Comparison of ENCODE assay signal across 8 cellular contexts in genomic region chr5:81850494-81850893, GRCh38.
A peak's percentile ranks its signal among the peaks of the same experiment; 100 is the strongest.
DNase-seq lines count a peak whose midpoint lies in the region; ATAC-seq and TF ChIP-seq lines count a peak whose summit lies in the region.
"Had no signal": no experiment of that assay in that cellular context is flagged by ENCODE, and none has a peak within 500 bp of the region (broad histone marks: within the 10 kb centered on the region; RNA-seq: fewer than 3 reads in every experiment).

No MANE protein-coding gene starts in this region.

- no peak for TF ChIP-seq POLR2A in HCT116 (IDR thresholded peaks at IDR 0.05; ENCODE audit: borderline replicate concordance, extremely low read depth, insufficient read depth, insufficient read length)
- TF ChIP-seq POLR2A in GM18505 (IDR thresholded peaks at IDR 0.05; ENCODE audit: borderline replicate concordance, extremely low read depth, insufficient read depth, insufficient read length): no peak

- TF ChIP-seq RAD21 in HCT116 (IDR thresholded peaks at IDR 0.05; ENCODE audit: low read depth): no peak

- POLR2A ChIA-PET in HCT116 (lab: Charles Lee) (interaction anchor here (0.8 to 1.3 kb wide), 2 partner anchors 99 to 181 kb away, joined by 3 to 10 read pairs; partner anchors contain the start of gene SSBP2), T-cell (lab: Charles Lee) (interaction anchor here in 1 of 2 donors (2.5 kb wide), 1 partner anchor 100 kb away, joined by 38 read pairs; the partner anchor contains the start of gene SSBP2)

- intact Hi-C loops in HCT116 (cut with micrococcal nuclease): loop anchor here (5.0 kb wide), 1 partner anchor 423 kb away; no protein-coding TSS in a partner anchor
- intact Hi-C loops in heart right ventricle (cut with DNase I): loop anchor here (2.0 to 10.0 kb wide), 15 partner anchors 62 to 426 kb away; partner anchors contain the start of genes ATG10 (in 7 of the 10) and SSBP2 (in 2 of the 10)

- H4K20me1 ChIP-seq in HCT116 (ENCODE audit: insufficient read depth): no peaks in the 10 kb centered on the region

- 37 to 41% methylated on average over 4 of the region's 4 CpGs for WGBS in heart right ventricle, 2 donors

- H3K4me2 ChIP-seq in HCT116 (ENCODE audit: low read length): peak overlapping the region; percentile 88

- H3K4me1 ChIP-seq in HCT116 (ENCODE audit: control insufficient read depth in 1 of 2, insufficient read depth in 2 of 2, low read length in 2 of 2) (peaks cover 38 to 51% of the 10 kb centered on the region in 2 experiments), heart right ventricle (peaks cover 11 to 77% (median 54%) of the 10 kb centered on the region in 9 donors)

- peaks cover 40 to 49% (median 46%) of the 10 kb centered on the region in 3 donors for H3K4me1 Mint-ChIP-seq in T-cell
- peaks cover 33% of the 10 kb centered on the region for H3K4me1 Mint-ChIP-seq in stimulated activated effector memory CD8-positive, alpha-beta T cell treated with anti-CD3 and anti-CD28 coated beads, Interleukin-12 subunit alpha, Interleukin-12 subunit beta, amount 100 ng/mL, for 72 hours

- H3K27me3 Mint-ChIP-seq in T-cell: no peaks in the 10 kb centered on the region

- BruUV-seq in HCT116 (replicated peaks; lab: Mats Ljungman, UMichigan): no TSS peak

- H3K9me2 ChIP-seq in HCT116 (ENCODE audit: insufficient read depth): no peaks in the 10 kb centered on the region

- H3K79me2 ChIP-seq in HCT116 (ENCODE audit: insufficient read depth, low read length): no peaks in the 10 kb centered on the region

- peak overlapping the region; percentile 84 to 92 (median 91) for H3K4me3 Mint-ChIP-seq in T-cell
- H3K4me3 Mint-ChIP-seq in stimulated activated effector memory CD8-positive, alpha-beta T cell treated with anti-CD3 and anti-CD28 coated beads, Interleukin-12 subunit alpha, Interleukin-12 subunit beta, amount 100 ng/mL, for 72 hours: peak overlapping the region; percentile 84

- no peak for DNase-seq in HCT116 (ENCODE audit: low read depth, low spot score)
- no peak for DNase-seq in T-cell
- no peak for DNase-seq in heart right ventricle
- no peak for DNase-seq in stimulated activated effector memory CD8-positive, alpha-beta T cell treated with anti-CD3 and anti-CD28 coated beads, Interleukin-12 subunit alpha, Interleukin-12 subunit beta, amount 100 ng/mL, for 72 hours (ENCODE audit: low spot score in 2 of 2)
- DNase-seq in activated effector memory CD4-positive, alpha-beta T cell treated with Interleukin-2 at 50 U/mL for 16 hours: no peak

- no peak for TF ChIP-seq CTCF in HCT116 (IDR thresholded peaks at IDR 0.05 in 2 of 3, conservative IDR thresholded peaks at IDR 0.05 in 1 of 3; ENCODE audit: borderline replicate concordance in 1 of 3, insufficient read depth in 1 of 3, low read depth in 2 of 3, low read length in 2 of 3)
- TF ChIP-seq CTCF in heart right ventricle (IDR thresholded peaks at IDR 0.05): no peak

- CTCF ChIA-PET in HCT116 (lab: Charles Lee): interaction anchor here (2.0 to 2.4 kb wide), 4 partner anchors 12 to 315 kb away, joined by 7 to 32 read pairs (median 12); partner anchors contain the start of gene SSBP2
- CTCF ChIA-PET in T-cell (lab: Charles Lee): interaction anchor here (0.7 to 2.8 kb wide), 5 partner anchors 11 to 99 kb away, joined by 3 to 24 read pairs (median 5); partner anchors contain the start of gene SSBP2 (in 1 of the 2)

- no peaks in the 10 kb centered on the region for H3K27me3 ChIP-seq in HCT116 (ENCODE audit: insufficient read depth, low read length)
- H3K27me3 ChIP-seq in heart right ventricle: no peaks in the 10 kb centered on the region
- H3K27me3 ChIP-seq: ovary had no signal

- H3K9me3 ChIP-seq in HCT116 (ENCODE audit: control insufficient read depth in 1 of 2, insufficient read depth in 1 of 2, low read depth in 1 of 2, low read length in 2 of 2): no peaks in the 10 kb centered on the region
- no peaks in the 10 kb centered on the region for H3K9me3 ChIP-seq in heart right ventricle
- H3K9me3 ChIP-seq: ovary had no signal

- no peaks in the 10 kb centered on the region for H3K36me3 ChIP-seq in HCT116 (ENCODE audit: control insufficient read depth in 1 of 2, insufficient read depth in 2 of 2, low read length in 2 of 2)
- H3K36me3 ChIP-seq in heart right ventricle: no peaks in the 10 kb centered on the region
- H3K36me3 ChIP-seq: ovary had no signal

- H3K9me3 Mint-ChIP-seq in T-cell: no peaks in the 10 kb centered on the region
- no peaks in the 10 kb centered on the region for H3K9me3 Mint-ChIP-seq in stimulated activated effector memory CD8-positive, alpha-beta T cell treated with anti-CD3 and anti-CD28 coated beads, Interleukin-12 subunit alpha, Interleukin-12 subunit beta, amount 100 ng/mL, for 72 hours

- no peak overlapping the region for H3K4me3 ChIP-seq in HCT116 (replicated peaks in 1 of 2; ENCODE audit: low read depth in 1 of 2, low read length in 2 of 2)
- no peak overlapping the region for H3K4me3 ChIP-seq in heart right ventricle

- H3K27ac ChIP-seq in HCT116 (ENCODE audit: low read depth, low read length) (no peak overlapping the region), heart right ventricle (peak overlapping the region; percentile 88 to 97 (median 94))

- peak overlapping the region; percentile 98 to 99 for H3K27ac Mint-ChIP-seq in T-cell
- H3K27ac Mint-ChIP-seq in stimulated activated effector memory CD8-positive, alpha-beta T cell treated with anti-CD3 and anti-CD28 coated beads, Interleukin-12 subunit alpha, Interleukin-12 subunit beta, amount 100 ng/mL, for 72 hours: no peak overlapping the region

- H2AFZ ChIP-seq in HCT116 (ENCODE audit: low read depth, low read length, poor library complexity, severe bottlenecking): no peak overlapping the region

- RAD21 ChIA-PET in HCT116 (lab: Charles Lee; ENCODE audit: low non-redundant PET in 1 of 2, low total read pairs in 2 of 2, uncharacterized antibody in 2 of 2, unreplicated experiment in 2 of 2): interaction anchor here (2.3 to 3.3 kb wide), 3 partner anchors 62 to 99 kb away, joined by 10 to 35 read pairs (median 24); partner anchors contain the start of gene SSBP2 (in 2 of the 2)

- no peak for ATAC-seq in HCT116
- ATAC-seq in T-cell (replicated peaks in 1 of 4): no peak
- ATAC-seq in heart right ventricle: peak in 6 of 8 donors; percentile 1 to 63 (median 38)
- no peak for ATAC-seq in stimulated activated effector memory CD8-positive, alpha-beta T cell treated with anti-CD3 and anti-CD28 coated beads, Interleukin-12 subunit alpha, Interleukin-12 subunit beta, amount 100 ng/mL, for 72 hours
- no peak for ATAC-seq in GM18505 (IDR thresholded peaks at IDR 0.05; ENCODE audit: unreplicated experiment)
- no peak for ATAC-seq in HG02840 (IDR thresholded peaks at IDR 0.05; ENCODE audit: low FRiP score, unreplicated experiment)

- H3K36me3 Mint-ChIP-seq in T-cell: no peaks in the 10 kb centered on the region
- no peaks in the 10 kb centered on the region for H3K36me3 Mint-ChIP-seq in stimulated activated effector memory CD8-positive, alpha-beta T cell treated with anti-CD3 and anti-CD28 coated beads, Interleukin-12 subunit alpha, Interleukin-12 subunit beta, amount 100 ng/mL, for 72 hours

- no peak overlapping the region for H3K9ac ChIP-seq in HCT116 (ENCODE audit: low read length)

TF ChIP-seq in HCT116, 20 proteins besides CTCF, POLR2A, EP300 and RAD21:
- TF ChIP-seq, protein P1, sequence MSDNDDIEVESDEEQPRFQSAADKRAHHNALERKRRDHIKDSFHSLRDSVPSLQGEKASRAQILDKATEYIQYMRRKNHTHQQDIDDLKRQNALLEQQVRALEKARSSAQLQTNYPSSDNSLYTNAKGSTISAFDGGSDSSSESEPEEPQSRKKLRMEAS (IDR thresholded peaks at IDR 0.05): no peak
- TF ChIP-seq CEBPB (IDR thresholded peaks at IDR 0.05; ENCODE audit: low read depth) (0 out of 2 replicates have a peak, but pooled peaks have one; percentile 24), JUND (IDR thresholded peaks at IDR 0.05) (no peak), ZNF274 (IDR thresholded peaks at IDR 0.05; ENCODE audit: low read depth, low read length) (no peak)

Comparison
In these comparisons a context has a peak if more than half of its experiments do, and no peak if none do; other contexts are left out.
1. ATAC-seq: peak in heart right ventricle (6 of 8); none in HCT116 (single experiment), T-cell (0 of 4), stimulated activated effector memory CD8-positive, alpha-beta T cell treated with anti-CD3 and anti-CD28 coated beads, Interleukin-12 subunit alpha, Interleukin-12 subunit beta, amount 100 ng/mL, for 72 hours (single experiment), GM18505 (single experiment) and HG02840 (single experiment).